27 cellular contexts compared by ENCODE assay signal in the genomic region with DNA sequence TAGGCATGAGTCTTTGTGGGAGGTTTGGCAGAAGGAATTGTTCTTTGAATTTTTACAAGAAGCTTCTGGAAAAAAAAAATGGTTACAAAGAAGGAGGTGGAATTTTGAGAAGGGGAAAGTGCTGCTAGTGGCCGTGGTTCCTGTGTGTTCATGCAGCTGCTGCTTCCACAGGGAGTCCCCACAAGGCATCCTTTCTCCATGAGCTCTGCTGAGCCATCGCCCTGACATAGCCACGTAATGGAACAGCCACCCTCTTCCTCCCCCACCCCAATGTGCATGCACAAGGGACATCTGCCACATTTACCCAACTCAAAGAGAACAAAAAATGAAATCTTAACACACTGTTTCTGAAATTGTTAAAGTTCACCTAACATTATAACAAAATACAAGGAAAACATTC.
"Had no signal": no experiment of that assay in that cellular context is flagged by ENCODE, and none has a peak within 500 bp of the region (broad histone marks: within the 10 kb centered on the region; RNA-seq: fewer than 3 reads in every experiment).

No MANE protein-coding gene starts in this region.

- H3K4me1 ChIP-seq: colonic mucosa, gastroesophageal sphincter, pancreas, psoas muscle, right atrium auricular region, testis, transverse colon, uterus had no signal

- H3K4me3 ChIP-seq: colonic mucosa, gastroesophageal sphincter, hepatocyte, pancreas, psoas muscle, right atrium auricular region, testis, transverse colon, uterus had no signal

- H3K36me3 ChIP-seq: colonic mucosa, gastroesophageal sphincter, pancreas, right atrium auricular region, transverse colon, uterus had no signal

- H3K27me3 ChIP-seq: colonic mucosa, gastroesophageal sphincter, hepatocyte, right atrium auricular region, testis, transverse colon, uterus had no signal

- H3K9me3 ChIP-seq: colonic mucosa, pancreas, psoas muscle, testis, uterus had no signal

- H3K4me3 Mint-ChIP-seq: activated CD8-positive, alpha-beta T cell treated with anti-CD3 and anti-CD28 coated beads for 36 hours; activated T-cell treated with anti-CD3 and anti-CD28 coated beads, Interleukin-2, amount 50 U/mL, for 4 hours; activated T-helper 17 cell treated with anti-CD3 and anti-CD28 coated beads, Interleukin-2, amount 50 U/mL, for 72 hours; naive B cell; nephron progenitor cell; T-helper 17 cell had no signal

- H3K9me3 Mint-ChIP-seq: activated T-helper 17 cell treated with anti-CD3 and anti-CD28 coated beads, Interleukin-2, amount 50 U/mL, for 72 hours had no signal

- H3K27ac Mint-ChIP-seq: activated CD8-positive, alpha-beta T cell treated with anti-CD3 and anti-CD28 coated beads for 36 hours; activated T-helper 17 cell treated with anti-CD3 and anti-CD28 coated beads, Interleukin-2, amount 50 U/mL, for 72 hours; nephron progenitor cell; T-helper 17 cell had no signal

- H3K4me1 Mint-ChIP-seq: activated T-helper 17 cell treated with anti-CD3 and anti-CD28 coated beads, Interleukin-2, amount 50 U/mL, for 72 hours; naive B cell; nephron progenitor cell; T-helper 17 cell had no signal

- H3K79me2 ChIP-seq: hepatocyte had no signal

- ATAC-seq: activated CD8-positive, alpha-beta T cell treated with anti-CD3 and anti-CD28 coated beads for 36 hours; activated T-cell treated with anti-CD3 and anti-CD28 coated beads, Interleukin-2, amount 50 U/mL, for 4 hours; activated T-helper 17 cell treated with anti-CD3 and anti-CD28 coated beads, Interleukin-2, amount 50 U/mL, for 72 hours; gastroesophageal sphincter; left cardiac atrium; pancreas; psoas muscle; T-helper 17 cell had no signal

- H3K4me2 ChIP-seq: hepatocyte had no signal

- H3K36me3 Mint-ChIP-seq: naive B cell had no signal

- H3K27me3 Mint-ChIP-seq: activated CD8-positive, alpha-beta T cell treated with anti-CD3 and anti-CD28 coated beads for 36 hours; activated T-helper 17 cell treated with anti-CD3 and anti-CD28 coated beads, Interleukin-2, amount 50 U/mL, for 72 hours; naive B cell; T-helper 17 cell had no signal

- H3K27ac ChIP-seq: colonic mucosa, gastroesophageal sphincter, hepatocyte, pancreas, psoas muscle, right atrium auricular region, testis, transverse colon, uterus had no signal

- DNase-seq: activated CD4-positive, alpha-beta T cell treated with anti-CD3 and anti-CD28 coated beads for 1 hour; activated CD4-positive, alpha-beta T cell treated with anti-CD3 and anti-CD28 coated beads, Interleukin-2, amount 50 U/mL, for 1 hour; activated CD8-positive, alpha-beta T cell treated with anti-CD3 and anti-CD28 coated beads for 36 hours; activated gamma-delta T cell treated with Interleukin-2 at 50 U/mL for 16 hours; activated naive CD4-positive, alpha-beta T cell treated with anti-CD3 and anti-CD28 coated beads, Interleukin-2, amount 50 U/mL, for 16 hours; activated T-cell treated with anti-CD3 and anti-CD28 coated beads, Interleukin-2, amount 50 U/mL, for 4 hours; amygdala; cerebellar nuclear complex; colonic mucosa; effector memory CD4-positive, alpha-beta T cell; left cardiac atrium; mammary epithelial cell; naive B cell; nephron progenitor cell; pancreas; psoas muscle; stimulated activated CD4-positive, alpha-beta T cell treated with anti-CD3 and anti-CD28 coated beads, Interleukin-15, amount 100 ng/mL, for 24 hours; stimulated activated naive CD4-positive, alpha-beta T cell; T-helper 17 cell; T1000; testis; transverse colon; uterus had no signal

- H2AFZ ChIP-seq: hepatocyte had no signal
